8 cellular contexts compared by ENCODE assay signal in the genomic region with DNA sequence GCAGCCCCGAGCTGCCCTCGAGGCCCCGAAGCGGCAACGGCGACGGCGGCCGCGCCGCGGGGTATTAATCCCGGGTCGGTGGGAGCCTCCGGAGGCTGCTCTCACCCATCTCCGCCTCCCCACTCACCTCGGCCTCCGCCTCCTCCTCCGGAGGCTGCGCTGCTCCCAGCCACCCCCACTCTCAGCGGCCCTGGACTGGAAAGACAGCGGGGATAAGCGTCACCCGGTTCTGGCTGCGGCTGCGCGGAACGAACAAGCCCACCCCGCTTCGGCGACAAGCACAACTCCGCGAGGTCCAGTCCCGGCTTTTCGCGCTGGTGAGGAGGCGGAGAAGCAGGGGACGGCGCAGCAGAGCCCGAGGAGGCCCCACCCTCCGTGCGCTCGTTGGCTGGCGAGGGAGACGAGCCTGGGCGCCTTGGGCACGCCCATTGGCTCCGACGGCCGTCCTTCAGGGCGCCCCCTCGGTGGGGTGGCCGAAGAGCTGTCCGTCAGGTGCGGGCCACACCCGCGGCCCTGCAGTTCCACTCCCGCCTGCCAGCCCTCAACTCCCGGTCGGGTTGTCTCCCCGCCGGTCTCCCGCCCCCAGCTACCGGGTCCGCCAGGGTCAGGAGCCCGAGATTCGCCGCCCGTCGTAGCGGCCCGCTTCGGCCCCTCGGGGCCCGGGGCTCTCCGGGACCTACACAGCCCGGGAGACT. TPM values are rescaled to one million over a fixed set of nuclear protein-coding genes. Genes with fewer than 3 reads are reported as not detected.
DNase-seq lines count a peak whose midpoint lies in the region; TF ChIP-seq lines count a peak whose summit lies in the region.

A gene (minus strand): TSS at position 327 of the 695 bp plus-strand sequence. CDS start 11,469 bp downstream, outside the sequence.

- H3K4me1 ChIP-seq in stomach = peaks cover 22 to 40% (median 33%) of the 10 kb centered on the region in 4 donors

- no peaks in the 10 kb centered on the region for H3K27me3 ChIP-seq in H7 (ENCODE audit: control insufficient read depth, insufficient read depth, low read length)
- no peaks in the 10 kb centered on the region for H3K27me3 ChIP-seq in MG63
- H3K27me3 ChIP-seq in neural cell (ENCODE audit: insufficient read depth, low read depth, low read length) = no peaks in the 10 kb centered on the region
- no peaks in the 10 kb centered on the region for H3K27me3 ChIP-seq in stomach

- H3K9me3 ChIP-seq in MG63 = no peaks in the 10 kb centered on the region
- no peaks in the 10 kb centered on the region for H3K9me3 ChIP-seq in neural cell (ENCODE audit: low read length)
- H3K9me3 ChIP-seq in stomach = no peaks in the 10 kb centered on the region

- peak within 1 kb of the TSS; percentile 69 for H2AFZ ChIP-seq in neural cell (ENCODE audit: low read depth, low read length)

- H3K9ac ChIP-seq in neural cell (ENCODE audit: low read length) = peak within 1 kb of the TSS; percentile 82

- TF ChIP-seq POLR2A in stomach (IDR thresholded peaks at IDR 0.05) = peak in 2 of 4 donors; percentile 43 to 72

- no peaks in the 10 kb centered on the region for H4K20me1 ChIP-seq in neural cell (ENCODE audit: insufficient read depth)

- H3K4me3 ChIP-seq in H7 (ENCODE audit: insufficient read depth, low read depth, low read length) (peak within 1 kb of the TSS; percentile 89), MG63 (peak within 1 kb of the TSS; percentile 80), neural cell (ENCODE audit: low read length) (peak within 1 kb of the TSS; percentile 96), stomach (peak within 1 kb of the TSS; percentile 79 to 95 (median 89))

- peak; percentile 24 for TF ChIP-seq CTCF in neural cell (IDR thresholded peaks at IDR 0.05; ENCODE audit: poor library complexity, severe bottlenecking)
- TF ChIP-seq CTCF in stomach (IDR thresholded peaks at IDR 0.05) = no peak

- DNase-seq in ELF-1 (ENCODE audit: low read depth, low spot score) = peak; percentile 100
- peak; percentile 99 for DNase-seq in H7
- DNase-seq in MG63 = peak; percentile 100
- peak; percentile 91 for DNase-seq in SHP77 treated with DMSO at 0.1 percent for 48 hours (lab: John Stamatoyannopoulos, UW)
- DNase-seq in activated gamma-delta T cell (lab: John Stamatoyannopoulos, UW) = peak; percentile 94
- DNase-seq in fibroblast of the conjunctiva (ENCODE audit: low read depth) = peak; percentile 99
- peak; percentile 98 for DNase-seq in stomach

- H3K27ac ChIP-seq in neural cell (ENCODE audit: low read length) (peak within 1 kb of the TSS; percentile 71), stomach (peak within 1 kb of the TSS; percentile 95 to 100 (median 99))

- peak; percentile 16 for TF ChIP-seq RAD21 in neural cell (conservative IDR thresholded peaks at IDR 0.05)

- no peaks in the 10 kb centered on the region for H3K9me2 ChIP-seq in neural cell (ENCODE audit: insufficient read depth, low read length)

- H3K4me2 ChIP-seq in neural cell (ENCODE audit: low read length) = peak within 1 kb of the TSS; percentile 79

- intact Hi-C loops in stomach (cut with DNase I; ENCODE audit: low total_unique reads) = loop anchor here (10.0 kb wide), 1 partner anchor 101 kb away; no protein-coding TSS in a partner anchor

- peaks cover 34% of the 10 kb centered on the region for H3K79me2 ChIP-seq in neural cell (replicated peaks; ENCODE audit: insufficient read depth, low read length)

- no peaks in the 10 kb centered on the region for H3F3A ChIP-seq in neural cell (ENCODE audit: insufficient read depth, low read length, poor library complexity, severe bottlenecking)

- 0 to 1% (median 0%) methylated on average over 26 to 77 of the region's 77 CpGs for WGBS in stomach, 5 donors

- H3K36me3 ChIP-seq in H7 (replicated peaks; ENCODE audit: control insufficient read depth, insufficient read depth, low read length) = peaks cover 3% of the 10 kb centered on the region; the same call in 1 of the 2 replicates
- peaks cover 6% of the 10 kb centered on the region for H3K36me3 ChIP-seq in MG63
- H3K36me3 ChIP-seq in neural cell (ENCODE audit: insufficient read depth, low read length) = no peaks in the 10 kb centered on the region
- peaks cover 0 to 12% (median 0%) of the 10 kb centered on the region in 4 donors for H3K36me3 ChIP-seq in stomach

- TF ChIP-seq EP300 in neural cell (conservative IDR thresholded peaks at IDR 0.05; ENCODE audit: poor library complexity, severe bottlenecking) (peak; percentile 45), stomach (IDR thresholded peaks at IDR 0.05) (no peak)

TF ChIP-seq in neural cell, 6 proteins besides CTCF, POLR2A, EP300 and RAD21:
- peak; percentile 84 for TF ChIP-seq POLR2AphosphoS5 (IDR thresholded peaks at IDR 0.05)
- TF ChIP-seq EZH2 (IDR thresholded peaks at IDR 0.05; ENCODE audit: borderline replicate concordance, insufficient read depth, low read length, poor library complexity, severe bottlenecking) = no peak
- TF ChIP-seq, protein P1, sequence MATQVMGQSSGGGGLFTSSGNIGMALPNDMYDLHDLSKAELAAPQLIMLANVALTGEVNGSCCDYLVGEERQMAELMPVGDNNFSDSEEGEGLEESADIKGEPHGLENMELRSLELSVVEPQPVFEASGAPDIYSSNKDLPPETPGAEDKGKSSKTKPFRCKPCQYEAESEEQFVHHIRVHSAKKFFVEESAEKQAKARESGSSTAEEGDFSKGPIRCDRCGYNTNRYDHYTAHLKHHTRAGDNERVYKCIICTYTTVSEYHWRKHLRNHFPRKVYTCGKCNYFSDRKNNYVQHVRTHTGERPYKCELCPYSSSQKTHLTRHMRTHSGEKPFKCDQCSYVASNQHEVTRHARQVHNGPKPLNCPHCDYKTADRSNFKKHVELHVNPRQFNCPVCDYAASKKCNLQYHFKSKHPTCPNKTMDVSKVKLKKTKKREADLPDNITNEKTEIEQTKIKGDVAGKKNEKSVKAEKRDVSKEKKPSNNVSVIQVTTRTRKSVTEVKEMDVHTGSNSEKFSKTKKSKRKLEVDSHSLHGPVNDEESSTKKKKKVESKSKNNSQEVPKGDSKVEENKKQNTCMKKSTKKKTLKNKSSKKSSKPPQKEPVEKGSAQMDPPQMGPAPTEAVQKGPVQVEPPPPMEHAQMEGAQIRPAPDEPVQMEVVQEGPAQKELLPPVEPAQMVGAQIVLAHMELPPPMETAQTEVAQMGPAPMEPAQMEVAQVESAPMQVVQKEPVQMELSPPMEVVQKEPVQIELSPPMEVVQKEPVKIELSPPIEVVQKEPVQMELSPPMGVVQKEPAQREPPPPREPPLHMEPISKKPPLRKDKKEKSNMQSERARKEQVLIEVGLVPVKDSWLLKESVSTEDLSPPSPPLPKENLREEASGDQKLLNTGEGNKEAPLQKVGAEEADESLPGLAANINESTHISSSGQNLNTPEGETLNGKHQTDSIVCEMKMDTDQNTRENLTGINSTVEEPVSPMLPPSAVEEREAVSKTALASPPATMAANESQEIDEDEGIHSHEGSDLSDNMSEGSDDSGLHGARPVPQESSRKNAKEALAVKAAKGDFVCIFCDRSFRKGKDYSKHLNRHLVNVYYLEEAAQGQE (IDR thresholded peaks at IDR 0.05; ENCODE audit: borderline replicate concordance) = peak; percentile 24
- TF ChIP-seq SMC3 (conservative IDR thresholded peaks at IDR 0.05; ENCODE audit: poor library complexity) = no peak
- no peak for TF ChIP-seq MXI1 (conservative IDR thresholded peaks at IDR 0.05; ENCODE audit: poor library complexity, severe bottlenecking)
- peak; percentile 63 for TF ChIP-seq TAF1 (IDR thresholded peaks at IDR 0.05; ENCODE audit: low read depth)

RNA-seq across cellular contexts. Expression of the gene that starts here (rescaled TPM):
- total RNA-seq in H7 (2014; rRNA removed; shearing (Covaris generic)) = 7.9 and 12.8 TPM in 2 replicates
- 11.0 and 22.4 TPM in 2 replicates for total RNA-seq in MG63 (2014; rRNA removed; shearing (Covaris generic); ENCODE audit: low replicate concordance)
- polyA plus RNA-seq in neural cell (26.1 and 27.1 TPM in 2 replicates), stomach (1 to 10 TPM; 4.4 to 6.6 (median 6.1) TPM)
- 32.1 and 32.4 TPM in 2 replicates for polyA minus RNA-seq in neural cell
- total RNA-seq in stomach = 10 to 100 TPM in 4 of 5 donors, 1 to 10 TPM in 1; 4.9 to 67.4 (median 23.5) TPM

Comparison
In these comparisons a context has a peak if more than half of its experiments do, and no peak if none do; other contexts are left out.
1. Peak in every context shown above with its lines: DNase-seq, H3K4me3 ChIP-seq and H3K27ac ChIP-seq.